In the genomic region with DNA sequence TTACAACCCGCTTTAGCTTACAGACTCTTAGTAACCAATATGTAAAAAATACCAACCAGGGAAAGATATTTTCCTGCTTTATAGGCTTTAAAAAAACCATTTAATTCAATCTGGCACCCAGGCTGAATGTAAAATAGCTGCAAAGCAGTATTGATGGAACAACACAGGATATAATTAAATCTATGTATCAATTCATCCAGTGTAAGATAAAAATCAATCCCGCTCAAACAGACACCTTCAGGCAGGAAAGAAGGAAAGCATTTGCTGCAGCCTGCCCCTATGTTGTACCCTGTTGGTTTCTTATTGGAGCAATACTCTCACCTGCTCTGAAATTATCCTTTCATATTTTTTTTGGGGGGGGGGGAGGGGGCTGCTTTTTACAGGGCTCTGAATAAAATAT, we compare ENCODE assay signal across 19 cellular contexts.
"Had no signal": no experiment of that assay in that cellular context is flagged by ENCODE, and none has a peak within 500 bp of the region (broad histone marks: within the 10 kb centered on the region; RNA-seq: fewer than 3 reads in every experiment).

No MANE protein-coding gene starts in this region.

- DNase-seq: colonic mucosa; cortex of kidney; dermis blood vessel endothelial cell; dorsolateral prefrontal cortex; effector CD4-positive, alpha-beta T cell; effector CD8-positive, alpha-beta T cell; effector memory CD4-positive, alpha-beta T cell; effector memory CD8-positive, alpha-beta T cell; endodermal cell; erythroblast; esophagus squamous epithelium; foreskin fibroblast; foreskin keratinocyte; foreskin melanocyte; gastrocnemius medialis; glutamatergic neuron; head of caudate nucleus; heart left ventricle; heart right ventricle had no signal
